1 cellular context compared by ENCODE assay signal in genomic region chr15:69093127-69093526, GRCh38.
TF ChIP-seq lines count a peak whose summit lies in the region.

No MANE protein-coding gene starts in this region.

TF ChIP-seq in HCT116, 20 proteins besides CTCF, POLR2A, EP300 and RAD21 (continued from another document):
- TF ChIP-seq ZBTB33 (IDR thresholded peaks at IDR 0.05; ENCODE audit: extremely low read depth, insufficient replicate concordance, low read length) (no peak), ZFX (IDR thresholded peaks at IDR 0.05) (no peak), TCF7L2 (IDR thresholded peaks at IDR 0.05; ENCODE audit: borderline replicate concordance, extremely low read depth, insufficient read depth, insufficient read length) (no peak), SIN3A (IDR thresholded peaks at IDR 0.05; ENCODE audit: low read depth) (no peak), FOSL1 (IDR thresholded peaks at IDR 0.05; ENCODE audit: low read depth) (no peak), CEBPB (IDR thresholded peaks at IDR 0.05; ENCODE audit: low read depth) (no peak), ELF1 (IDR thresholded peaks at IDR 0.05; ENCODE audit: borderline replicate concordance, low read depth) (no peak), JUND (IDR thresholded peaks at IDR 0.05) (no peak)
